Comparison of ENCODE assay signal across 8 cellular contexts in genomic region chr16:4309833-4310266, GRCh38. TPM values are rescaled to one million over a fixed set of nuclear protein-coding genes. Genes with fewer than 3 reads are reported as not detected.
DNase-seq lines count a peak whose midpoint lies in the region; ATAC-seq and TF ChIP-seq lines count a peak whose summit lies in the region.

No MANE protein-coding gene starts in this region.

- H3K27me3 Mint-ChIP-seq in endothelial cell (ENCODE audit: unreplicated experiment) = peaks cover 14% of the 10 kb centered on the region

- peaks cover 10% of the 10 kb centered on the region for H3K4me1 Mint-ChIP-seq in endothelial cell (ENCODE audit: unreplicated experiment)

- DNase-seq in EL (peak; percentile 79), NB4 (ENCODE audit: low read depth) (no peak), endothelial cell (ENCODE audit: low spot score) (peak; percentile 80), mucosa of gallbladder (ENCODE audit: low spot score) (peak; percentile 61), DMS114 treated with DMSO at 0.1 percent for 48 hours (lab: John Stamatoyannopoulos, UW; ENCODE audit: unreplicated experiment) (no peak), SKM-1 treated with dmso at 0.1 percent for 144 hours (lab: John Stamatoyannopoulos, UW; ENCODE audit: unreplicated experiment) (no peak)
- peak; percentile 45 to 49 for DNase-seq in activated CD4-positive, alpha-beta T cell treated with anti-CD3 and anti-CD28 coated beads, Interleukin-2, amount 50 U/mL, for 4 hours

- no peaks in the 10 kb centered on the region for H3K36me3 Mint-ChIP-seq in endothelial cell (ENCODE audit: low read depth, unreplicated experiment)

- ATAC-seq in HG02840 (IDR thresholded peaks at IDR 0.05; ENCODE audit: low FRiP score, unreplicated experiment) = no peak

- H3K27ac Mint-ChIP-seq in endothelial cell (ENCODE audit: unreplicated experiment) = no peak overlapping the region

- TF ChIP-seq POLR2A in NB4 (IDR thresholded peaks at IDR 0.05; ENCODE audit: extremely low read depth, insufficient read length) = no peak

- H3K4me3 Mint-ChIP-seq in endothelial cell (ENCODE audit: unreplicated experiment) = no peak overlapping the region

- H3K9me3 Mint-ChIP-seq in endothelial cell (ENCODE audit: unreplicated experiment) = no peaks in the 10 kb centered on the region

- no peak overlapping the region for H3K4me3 ChIP-seq in NB4 (ENCODE audit: low read depth, low read length)

- TF ChIP-seq CTCF in NB4 (IDR thresholded peaks at IDR 0.05; ENCODE audit: low read depth, low read length) (peak; percentile 30), endothelial cell (IDR thresholded peaks at IDR 0.05; ENCODE audit: unreplicated experiment) (peak; percentile 63)

RNA-seq across cellular contexts. Expression of gene GLIS2, which starts 6.0 kb away (rescaled TPM):
- total RNA-seq in endothelial cell (ENCODE audit: unreplicated experiment) (1.6 TPM), mucosa of gallbladder (22.2 TPM)

RNA-seq across cellular contexts. Expression of gene TFAP4, which starts 37.0 kb away (rescaled TPM):
- total RNA-seq in endothelial cell (ENCODE audit: unreplicated experiment) (6.2 TPM), mucosa of gallbladder (12.1 TPM)

RNA-seq across cellular contexts. Expression of gene PAM16, which starts 41.3 kb away (rescaled TPM):
- 29.5 TPM for total RNA-seq in endothelial cell (ENCODE audit: unreplicated experiment)
- total RNA-seq in mucosa of gallbladder = 27.5 TPM

Comparison
In these comparisons a context has a peak if more than half of its experiments do, and no peak if none do; other contexts are left out.
1. DNase-seq: peak in EL (single experiment), activated CD4-positive, alpha-beta T cell treated with anti-CD3 and anti-CD28 coated beads, Interleukin-2, amount 50 U/mL, for 4 hours (2 of 2), endothelial cell (single experiment) and mucosa of gallbladder (single experiment); none in NB4 (single experiment), DMS114 treated with DMSO at 0.1 percent for 48 hours (single experiment) and SKM-1 treated with dmso at 0.1 percent for 144 hours (single experiment).